ENCODE assay signal across 16 cellular contexts in genomic region chr12:93447555-93448265, GRCh38. TPM values are rescaled to one million over a fixed set of nuclear protein-coding genes. Genes with fewer than 3 reads are reported as not detected.
DNase-seq lines count a peak whose midpoint lies in the region; TF ChIP-seq lines count a peak whose summit lies in the region.
"Had no signal": no experiment of that assay in that cellular context is flagged by ENCODE, and none has a peak within 500 bp of the region (broad histone marks: within the 10 kb centered on the region; RNA-seq: fewer than 3 reads in every experiment).

No MANE protein-coding gene starts in this region.

- peaks cover 30% of the 10 kb centered on the region for H3K4me1 Mint-ChIP-seq in activated T-cell treated with anti-CD3 and anti-CD28 coated beads, Interleukin-2, amount 50 U/mL, for 24 hours (ENCODE audit: low read depth)
- peaks cover 25% of the 10 kb centered on the region for H3K4me1 Mint-ChIP-seq in activated CD4-positive, alpha-beta memory T cell treated with anti-CD3 and anti-CD28 coated beads, Interleukin-2, amount 10 ng/mL, durations not matched to agents 7 days and 5 days

- no peak overlapping the region for H3K27ac ChIP-seq in HEK293 (ENCODE audit: extremely low read depth, low read depth, low read length)
- H3K27ac ChIP-seq: gastroesophageal sphincter, lower lobe of right lung, SJCRH30, upper lobe of left lung had no signal

- H3K4me3 ChIP-seq in HEK293 (ENCODE audit: low read depth, low read length), result no peak overlapping the region
- H3K4me3 ChIP-seq: gastroesophageal sphincter, lower lobe of right lung, SJCRH30, upper lobe of left lung had no signal

- H3K36me3 ChIP-seq in HEK293 (ENCODE audit: control insufficient read depth in 2 of 2, insufficient read depth in 1 of 2, low read length in 2 of 2), result no peaks in the 10 kb centered on the region
- H3K36me3 ChIP-seq: gastroesophageal sphincter, lower lobe of right lung, SJCRH30, upper lobe of left lung had no signal

- TF ChIP-seq CTCF in HEK293 (tag by site-specific recombination; IDR thresholded peaks at IDR 0.05), result no peak

- H3K27me3 Mint-ChIP-seq in activated T-cell treated with anti-CD3 and anti-CD28 coated beads, Interleukin-2, amount 50 U/mL, for 24 hours, result no peaks in the 10 kb centered on the region
- no peaks in the 10 kb centered on the region for H3K27me3 Mint-ChIP-seq in activated CD4-positive, alpha-beta memory T cell treated with anti-CD3 and anti-CD28 coated beads, Interleukin-2, amount 10 ng/mL, durations not matched to agents 7 days and 5 days

- H3K36me3 Mint-ChIP-seq in activated T-cell treated with anti-CD3 and anti-CD28 coated beads, Interleukin-2, amount 50 U/mL, for 24 hours (ENCODE audit: low read depth), result no peaks in the 10 kb centered on the region
- H3K36me3 Mint-ChIP-seq in activated CD4-positive, alpha-beta memory T cell treated with anti-CD3 and anti-CD28 coated beads, Interleukin-2, amount 10 ng/mL, durations not matched to agents 7 days and 5 days (ENCODE audit: low read depth), result no peaks in the 10 kb centered on the region
- H3K36me3 Mint-ChIP-seq: natural killer cell had no signal

- no peaks in the 10 kb centered on the region for H3K4me1 ChIP-seq in HEK293 (ENCODE audit: control insufficient read depth, insufficient read depth, low read length)

- no peak overlapping the region for H3K4me3 Mint-ChIP-seq in activated T-cell treated with anti-CD3 and anti-CD28 coated beads, Interleukin-2, amount 50 U/mL, for 24 hours
- H3K4me3 Mint-ChIP-seq in activated CD4-positive, alpha-beta memory T cell treated with anti-CD3 and anti-CD28 coated beads, Interleukin-2, amount 10 ng/mL, durations not matched to agents 7 days and 5 days, result no peak overlapping the region
- H3K4me3 Mint-ChIP-seq: natural killer cell had no signal

- H3K27ac Mint-ChIP-seq in activated T-cell treated with anti-CD3 and anti-CD28 coated beads, Interleukin-2, amount 50 U/mL, for 24 hours, result peak overlapping the region; percentile 38
- peak overlapping the region; percentile 7 for H3K27ac Mint-ChIP-seq in activated CD4-positive, alpha-beta memory T cell treated with anti-CD3 and anti-CD28 coated beads, Interleukin-2, amount 10 ng/mL, durations not matched to agents 7 days and 5 days
- H3K27ac Mint-ChIP-seq: natural killer cell had no signal

- CTCF ChIA-PET in HEK293 (lab: Yijun Ruan, JAX), result no interaction called here
- CTCF ChIA-PET in activated CD4-positive, alpha-beta memory T cell treated with anti-CD3 and anti-CD28 coated beads, Interleukin-2, amount 10 ng/mL, durations not matched to agents 7 days and 5 days (lab: Charles Lee), result no interaction called here

- DNase-seq in activated T-cell treated with anti-CD3 and anti-CD28 coated beads, Interleukin-2, amount 50 U/mL, for 24 hours, result no peak
- DNase-seq in activated T-cell treated with anti-CD3 and anti-CD28 coated beads, Interleukin-2, amount 50 U/mL, for 1 hour, result no peak
- no peak for DNase-seq in activated CD4-positive, alpha-beta memory T cell treated with anti-CD3 and anti-CD28 coated beads, Interleukin-2, amount 10 ng/mL, durations not matched to agents 7 days and 5 days
- DNase-seq in stimulated activated CD4-positive, alpha-beta T cell treated with anti-CD3 and anti-CD28 coated beads, Interleukin-4, amount 100 ng/mL, for 1 hour, result peak; percentile 24
- DNase-seq in NAMALWA (ENCODE audit: low spot score) (no peak), KG1 (lab: John Stamatoyannopoulos, UW) (no peak), NCI-H1105 (lab: John Stamatoyannopoulos, UW) (no peak)
- DNase-seq: activated CD8-positive, alpha-beta memory T cell treated with anti-CD3 and anti-CD28 coated beads, Interleukin-2, amount 50 U/mL, for 4 hours; amygdala; lower lobe of right lung; natural killer cell; NCI-H2171; SJCRH30; upper lobe of left lung had no signal

- POLR2A ChIA-PET in HEK293 (lab: Yijun Ruan, JAX), result no interaction called here
- POLR2A ChIA-PET in activated CD4-positive, alpha-beta memory T cell treated with anti-CD3 and anti-CD28 coated beads, Interleukin-2, amount 10 ng/mL, durations not matched to agents 7 days and 5 days (lab: Charles Lee), result no interaction called here

- no peaks in the 10 kb centered on the region for H3K9me3 ChIP-seq in HEK293 (ENCODE audit: control insufficient read depth, insufficient read depth, low read depth, low read length)
- H3K9me3 ChIP-seq: gastroesophageal sphincter, lower lobe of right lung, SJCRH30, upper lobe of left lung had no signal

- no peaks in the 10 kb centered on the region for H3K9me3 Mint-ChIP-seq in activated T-cell treated with anti-CD3 and anti-CD28 coated beads, Interleukin-2, amount 50 U/mL, for 24 hours
- H3K9me3 Mint-ChIP-seq in activated CD4-positive, alpha-beta memory T cell treated with anti-CD3 and anti-CD28 coated beads, Interleukin-2, amount 10 ng/mL, durations not matched to agents 7 days and 5 days, result no peaks in the 10 kb centered on the region
- H3K9me3 Mint-ChIP-seq: natural killer cell had no signal

TF ChIP-seq in HEK293, 187 proteins besides CTCF, POLR2A, EP300 and RAD21:
- TF ChIP-seq SCRT2 (tag by site-specific recombination; IDR thresholded peaks at IDR 0.05) (no peak), EGR2 (tag by site-specific recombination; IDR thresholded peaks at IDR 0.05; ENCODE audit: low read depth) (0 out of 2 replicates have a peak, but pooled peaks have one; percentile 32)

RNA-seq across cellular contexts. Expression of gene UBE2N, which starts 6.0 kb away (rescaled TPM):
- 100 to 1,000 TPM; 159 to 170 TPM for total RNA-seq in activated CD4-positive, alpha-beta memory T cell treated with anti-CD3 and anti-CD28 coated beads, Interleukin-2, amount 10 ng/mL, durations not matched to agents 7 days and 5 days

RNA-seq across cellular contexts. Expression of gene MRPL42, which starts 19.6 kb away (rescaled TPM):
- total RNA-seq in activated CD4-positive, alpha-beta memory T cell treated with anti-CD3 and anti-CD28 coated beads, Interleukin-2, amount 10 ng/mL, durations not matched to agents 7 days and 5 days, result 10 to 100 TPM; 57.2 to 58.0 TPM
